1 cellular context compared by ENCODE assay signal in the genomic region with DNA sequence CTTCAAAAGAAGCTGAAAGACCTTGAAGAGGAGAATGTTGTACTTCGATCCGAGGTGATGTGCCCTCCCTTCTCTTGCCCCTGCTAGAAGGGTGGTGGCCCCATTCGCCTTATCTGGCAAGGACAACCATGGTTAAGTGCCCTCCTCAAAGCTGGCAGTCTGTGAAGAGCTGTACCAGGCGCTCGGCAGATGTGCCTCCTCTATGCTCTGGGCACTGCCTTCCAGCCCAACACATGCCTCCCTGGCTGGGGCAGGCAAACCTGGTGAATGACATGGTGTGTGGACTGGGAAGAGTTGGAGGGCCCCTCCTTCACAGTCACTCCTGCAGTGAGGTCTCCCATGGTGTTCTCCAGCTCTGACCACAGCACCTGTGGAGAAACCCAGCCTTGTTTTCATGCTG.
TF ChIP-seq lines count a peak whose summit lies in the region.

No MANE protein-coding gene starts in this region.

TF ChIP-seq in GM23338, 12 proteins besides CTCF, POLR2A, EP300 and RAD21 (continued from another document):
- TF ChIP-seq ZNF462 (CRISPR knock-in tag; IDR thresholded peaks at IDR 0.05) (no peak), POLR2AphosphoS5 (IDR thresholded peaks at IDR 0.05; ENCODE audit: low read depth) (no peak), JUNB (IDR thresholded peaks at IDR 0.05; ENCODE audit: unreplicated experiment) (no peak), ZNF331 (CRISPR knock-in tag; IDR thresholded peaks at IDR 0.05; ENCODE audit: low read depth) (no peak), ETS1 (IDR thresholded peaks at IDR 0.05) (no peak), EZH2 (IDR thresholded peaks at IDR 0.05; ENCODE audit: low read depth, unreplicated experiment) (no peak)
